17 cellular contexts compared by ENCODE assay signal in the genomic region with DNA sequence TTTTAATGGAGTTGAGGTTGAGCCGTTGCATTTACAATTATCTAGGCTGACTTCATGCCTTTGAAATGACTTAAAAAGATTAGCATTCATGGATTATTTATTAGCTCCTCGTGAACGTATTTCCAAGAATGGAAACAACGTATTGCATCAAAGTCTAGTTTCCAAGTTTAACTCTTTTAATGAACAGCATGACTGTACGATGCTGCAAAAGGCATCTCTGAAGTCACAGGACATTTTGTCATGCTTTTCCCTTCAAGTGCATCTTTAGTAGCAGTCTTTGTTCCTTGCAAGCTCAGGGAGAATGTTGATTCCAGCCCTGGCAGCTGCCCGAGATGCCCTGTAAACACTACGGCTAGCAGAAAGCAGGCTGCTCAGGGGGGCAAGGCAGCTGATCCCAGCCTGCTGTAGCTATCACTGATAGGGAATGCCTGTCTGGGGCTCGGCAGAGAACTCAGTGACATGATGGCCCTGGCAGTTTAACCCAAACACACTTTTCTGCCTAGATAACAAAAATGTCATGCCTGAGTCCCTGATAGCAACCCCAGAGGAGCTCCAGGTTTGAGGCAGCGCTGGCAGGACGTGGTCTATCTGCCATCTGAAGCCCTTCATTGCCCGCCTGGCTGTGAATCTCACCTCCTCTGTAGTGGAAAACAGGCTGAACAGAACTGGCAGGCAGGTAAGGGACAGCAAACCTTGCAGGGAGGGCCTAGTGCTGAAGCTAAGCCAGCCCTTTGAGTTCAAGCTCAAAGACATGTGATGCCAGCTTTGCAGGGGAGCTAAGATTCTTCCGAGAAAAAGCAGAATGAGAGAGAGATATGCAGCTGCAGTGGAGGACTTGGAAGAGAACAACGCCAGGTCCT.
DNase-seq lines count a peak whose midpoint lies in the region; ATAC-seq and TF ChIP-seq lines count a peak whose summit lies in the region.
"Had no signal": no experiment of that assay in that cellular context is flagged by ENCODE, and none has a peak within 500 bp of the region (broad histone marks: within the 10 kb centered on the region; RNA-seq: fewer than 3 reads in every experiment).

No MANE protein-coding gene starts in this region.

- no peaks in the 10 kb centered on the region for H3K9me2 ChIP-seq in neural cell (ENCODE audit: insufficient read depth, low read length)

- no peaks in the 10 kb centered on the region for H4K20me1 ChIP-seq in neural cell (ENCODE audit: insufficient read depth)

- TF ChIP-seq EP300 in neural cell (conservative IDR thresholded peaks at IDR 0.05; ENCODE audit: poor library complexity, severe bottlenecking), result peak; percentile 43

- H3K27me3 ChIP-seq in neural cell (ENCODE audit: insufficient read depth, low read depth, low read length), result no peaks in the 10 kb centered on the region

- H3F3A ChIP-seq in neural cell (ENCODE audit: insufficient read depth, low read length, poor library complexity, severe bottlenecking), result no peaks in the 10 kb centered on the region

- no peak overlapping the region for H3K4me2 ChIP-seq in neural cell (ENCODE audit: low read length)

- TF ChIP-seq RAD21 in neural cell (conservative IDR thresholded peaks at IDR 0.05), result peak; percentile 13

- no peaks in the 10 kb centered on the region for H3K79me2 ChIP-seq in neural cell (replicated peaks; ENCODE audit: insufficient read depth, low read length)

- peak overlapping the region; percentile 59 for H3K9ac ChIP-seq in neural cell (ENCODE audit: low read length)

- DNase-seq in DMS153 (lab: John Stamatoyannopoulos, UW) (peak; percentile 43), DMS153 treated with DMSO at 0.1 percent for 48 hours (lab: John Stamatoyannopoulos, UW; ENCODE audit: unreplicated experiment) (no peak), NCI-H2107 treated with DMSO at 0.1 percent for 48 hours (lab: John Stamatoyannopoulos, UW; ENCODE audit: unreplicated experiment) (peak; percentile 51), astrocyte of the hippocampus (ENCODE audit: low read depth, low spot score) (peak; percentile 32)
- DNase-seq: 8988T; activated CD4-positive, alpha-beta T cell treated with anti-CD3 and anti-CD28 coated beads for 4 hours; activated naive CD4-positive, alpha-beta T cell treated with Interleukin-2 at 50 U/mL for 16 hours; cortex of kidney; KG1; NCI-H1930 had no signal

- peak overlapping the region; percentile 84 for H3K27ac ChIP-seq in neural cell (ENCODE audit: low read length)
- H3K27ac ChIP-seq: epithelial cell of prostate had no signal

- no peaks in the 10 kb centered on the region for H3K36me3 ChIP-seq in neural cell (ENCODE audit: insufficient read depth, low read length)

- ATAC-seq in GM19395 (IDR thresholded peaks at IDR 0.05; ENCODE audit: unreplicated experiment) (no peak), HG03039 (IDR thresholded peaks at IDR 0.05; ENCODE audit: unreplicated experiment) (no peak), GM18909 (IDR thresholded peaks at IDR 0.05; ENCODE audit: poor library complexity, unreplicated experiment) (no peak)
- ATAC-seq: natural killer cell treated with Interleukin-12 subunit alpha and Interleukin-12 subunit beta and Interleukin-15 and Interleukin-18, amount 100 ng/mL, for 72 hours; sciatic nerve had no signal

- TF ChIP-seq CTCF in neural cell (IDR thresholded peaks at IDR 0.05; ENCODE audit: poor library complexity, severe bottlenecking), result no peak

- peak overlapping the region; percentile 19 for H2AFZ ChIP-seq in neural cell (ENCODE audit: low read depth, low read length)

- peak overlapping the region; percentile 9 for H3K4me3 ChIP-seq in neural cell (ENCODE audit: low read length)

- no peaks in the 10 kb centered on the region for H3K9me3 ChIP-seq in neural cell (ENCODE audit: low read length)

TF ChIP-seq in neural cell, 6 proteins besides CTCF, POLR2A, EP300 and RAD21:
- TF ChIP-seq MXI1 (conservative IDR thresholded peaks at IDR 0.05; ENCODE audit: poor library complexity, severe bottlenecking) (no peak), POLR2AphosphoS5 (IDR thresholded peaks at IDR 0.05) (no peak), SMC3 (conservative IDR thresholded peaks at IDR 0.05; ENCODE audit: poor library complexity) (peak; percentile 37), TAF1 (IDR thresholded peaks at IDR 0.05; ENCODE audit: low read depth) (no peak), REST (IDR thresholded peaks at IDR 0.05; ENCODE audit: borderline replicate concordance) (peak; percentile 14), EZH2 (IDR thresholded peaks at IDR 0.05; ENCODE audit: borderline replicate concordance, insufficient read depth, low read length, poor library complexity, severe bottlenecking) (no peak)
